Comparison of ENCODE assay signal across 2 cellular contexts in genomic region chr1:181587870-181588438, GRCh38.
TF ChIP-seq lines count a peak whose summit lies in the region.

No MANE protein-coding gene starts in this region.

TF ChIP-seq in HCT116, 20 proteins besides CTCF, POLR2A, EP300 and RAD21 (continued from another document):
- TF ChIP-seq, protein P1, sequence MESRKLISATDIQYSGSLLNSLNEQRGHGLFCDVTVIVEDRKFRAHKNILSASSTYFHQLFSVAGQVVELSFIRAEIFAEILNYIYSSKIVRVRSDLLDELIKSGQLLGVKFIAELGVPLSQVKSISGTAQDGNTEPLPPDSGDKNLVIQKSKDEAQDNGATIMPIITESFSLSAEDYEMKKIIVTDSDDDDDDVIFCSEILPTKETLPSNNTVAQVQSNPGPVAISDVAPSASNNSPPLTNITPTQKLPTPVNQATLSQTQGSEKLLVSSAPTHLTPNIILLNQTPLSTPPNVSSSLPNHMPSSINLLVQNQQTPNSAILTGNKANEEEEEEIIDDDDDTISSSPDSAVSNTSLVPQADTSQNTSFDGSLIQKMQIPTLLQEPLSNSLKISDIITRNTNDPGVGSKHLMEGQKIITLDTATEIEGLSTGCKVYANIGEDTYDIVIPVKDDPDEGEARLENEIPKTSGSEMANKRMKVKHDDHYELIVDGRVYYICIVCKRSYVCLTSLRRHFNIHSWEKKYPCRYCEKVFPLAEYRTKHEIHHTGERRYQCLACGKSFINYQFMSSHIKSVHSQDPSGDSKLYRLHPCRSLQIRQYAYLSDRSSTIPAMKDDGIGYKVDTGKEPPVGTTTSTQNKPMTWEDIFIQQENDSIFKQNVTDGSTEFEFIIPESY (IDR thresholded peaks at IDR 0.05; ENCODE audit: extremely low read depth, insufficient replicate concordance, low read length) = no peak
- TF ChIP-seq EZH2 (IDR thresholded peaks at IDR 0.05) (no peak), ZFX (IDR thresholded peaks at IDR 0.05) (no peak), TCF7L2 (IDR thresholded peaks at IDR 0.05; ENCODE audit: borderline replicate concordance, extremely low read depth, insufficient read depth, insufficient read length) (no peak), JUND (IDR thresholded peaks at IDR 0.05) (no peak), YY1 (IDR thresholded peaks at IDR 0.05; ENCODE audit: extremely low read depth, insufficient replicate concordance, low read depth, low read length) (no peak), SP1 (IDR thresholded peaks at IDR 0.05; ENCODE audit: low read depth) (no peak), SIN3A (IDR thresholded peaks at IDR 0.05; ENCODE audit: low read depth) (no peak), ZNF274 (IDR thresholded peaks at IDR 0.05; ENCODE audit: low read depth, low read length) (no peak), EZH2phosphoT487 (IDR thresholded peaks at IDR 0.05; ENCODE audit: borderline replicate concordance) (no peak), ELF1 (IDR thresholded peaks at IDR 0.05; ENCODE audit: borderline replicate concordance, low read depth) (no peak), CEBPB (IDR thresholded peaks at IDR 0.05; ENCODE audit: low read depth) (no peak), FOSL1 (IDR thresholded peaks at IDR 0.05; ENCODE audit: low read depth) (no peak), EGR1 (IDR thresholded peaks at IDR 0.05; ENCODE audit: low read depth) (no peak), POLR2AphosphoS5 (IDR thresholded peaks at IDR 0.05; ENCODE audit: low read depth, low read length) (no peak)
- TF ChIP-seq, protein P2, sequence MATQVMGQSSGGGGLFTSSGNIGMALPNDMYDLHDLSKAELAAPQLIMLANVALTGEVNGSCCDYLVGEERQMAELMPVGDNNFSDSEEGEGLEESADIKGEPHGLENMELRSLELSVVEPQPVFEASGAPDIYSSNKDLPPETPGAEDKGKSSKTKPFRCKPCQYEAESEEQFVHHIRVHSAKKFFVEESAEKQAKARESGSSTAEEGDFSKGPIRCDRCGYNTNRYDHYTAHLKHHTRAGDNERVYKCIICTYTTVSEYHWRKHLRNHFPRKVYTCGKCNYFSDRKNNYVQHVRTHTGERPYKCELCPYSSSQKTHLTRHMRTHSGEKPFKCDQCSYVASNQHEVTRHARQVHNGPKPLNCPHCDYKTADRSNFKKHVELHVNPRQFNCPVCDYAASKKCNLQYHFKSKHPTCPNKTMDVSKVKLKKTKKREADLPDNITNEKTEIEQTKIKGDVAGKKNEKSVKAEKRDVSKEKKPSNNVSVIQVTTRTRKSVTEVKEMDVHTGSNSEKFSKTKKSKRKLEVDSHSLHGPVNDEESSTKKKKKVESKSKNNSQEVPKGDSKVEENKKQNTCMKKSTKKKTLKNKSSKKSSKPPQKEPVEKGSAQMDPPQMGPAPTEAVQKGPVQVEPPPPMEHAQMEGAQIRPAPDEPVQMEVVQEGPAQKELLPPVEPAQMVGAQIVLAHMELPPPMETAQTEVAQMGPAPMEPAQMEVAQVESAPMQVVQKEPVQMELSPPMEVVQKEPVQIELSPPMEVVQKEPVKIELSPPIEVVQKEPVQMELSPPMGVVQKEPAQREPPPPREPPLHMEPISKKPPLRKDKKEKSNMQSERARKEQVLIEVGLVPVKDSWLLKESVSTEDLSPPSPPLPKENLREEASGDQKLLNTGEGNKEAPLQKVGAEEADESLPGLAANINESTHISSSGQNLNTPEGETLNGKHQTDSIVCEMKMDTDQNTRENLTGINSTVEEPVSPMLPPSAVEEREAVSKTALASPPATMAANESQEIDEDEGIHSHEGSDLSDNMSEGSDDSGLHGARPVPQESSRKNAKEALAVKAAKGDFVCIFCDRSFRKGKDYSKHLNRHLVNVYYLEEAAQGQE (IDR thresholded peaks at IDR 0.05; ENCODE audit: low read depth) = no peak
- TF ChIP-seq, protein P3, sequence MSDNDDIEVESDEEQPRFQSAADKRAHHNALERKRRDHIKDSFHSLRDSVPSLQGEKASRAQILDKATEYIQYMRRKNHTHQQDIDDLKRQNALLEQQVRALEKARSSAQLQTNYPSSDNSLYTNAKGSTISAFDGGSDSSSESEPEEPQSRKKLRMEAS (IDR thresholded peaks at IDR 0.05) = no peak

TF ChIP-seq in WTC11, 78 proteins besides CTCF, POLR2A, EP300 and RAD21 (continued from another document):
- TF ChIP-seq AR (CRISPR knock-in tag; IDR thresholded peaks at IDR 0.05) (no peak), CBFB (CRISPR knock-in tag; IDR thresholded peaks at IDR 0.05; ENCODE audit: low read depth) (no peak), ZNF671 (CRISPR knock-in tag; IDR thresholded peaks at IDR 0.05) (no peak), ZNF396 (CRISPR knock-in tag; IDR thresholded peaks at IDR 0.05; ENCODE audit: borderline replicate concordance) (no peak), NFATC4 (CRISPR knock-in tag; IDR thresholded peaks at IDR 0.05) (no peak), CREM (CRISPR knock-in tag; IDR thresholded peaks at IDR 0.05) (no peak), EMX1 (CRISPR knock-in tag; IDR thresholded peaks at IDR 0.05) (no peak), TP53 (CRISPR knock-in tag; IDR thresholded peaks at IDR 0.05) (no peak), FOXJ3 (CRISPR knock-in tag; IDR thresholded peaks at IDR 0.05; ENCODE audit: borderline replicate concordance) (no peak), GTF2I (CRISPR knock-in tag; conservative IDR thresholded peaks at IDR 0.05) (no peak), NR3C1 (CRISPR knock-in tag; conservative IDR thresholded peaks at IDR 0.05; ENCODE audit: low read depth) (no peak)
- TF ChIP-seq, protein P4, sequence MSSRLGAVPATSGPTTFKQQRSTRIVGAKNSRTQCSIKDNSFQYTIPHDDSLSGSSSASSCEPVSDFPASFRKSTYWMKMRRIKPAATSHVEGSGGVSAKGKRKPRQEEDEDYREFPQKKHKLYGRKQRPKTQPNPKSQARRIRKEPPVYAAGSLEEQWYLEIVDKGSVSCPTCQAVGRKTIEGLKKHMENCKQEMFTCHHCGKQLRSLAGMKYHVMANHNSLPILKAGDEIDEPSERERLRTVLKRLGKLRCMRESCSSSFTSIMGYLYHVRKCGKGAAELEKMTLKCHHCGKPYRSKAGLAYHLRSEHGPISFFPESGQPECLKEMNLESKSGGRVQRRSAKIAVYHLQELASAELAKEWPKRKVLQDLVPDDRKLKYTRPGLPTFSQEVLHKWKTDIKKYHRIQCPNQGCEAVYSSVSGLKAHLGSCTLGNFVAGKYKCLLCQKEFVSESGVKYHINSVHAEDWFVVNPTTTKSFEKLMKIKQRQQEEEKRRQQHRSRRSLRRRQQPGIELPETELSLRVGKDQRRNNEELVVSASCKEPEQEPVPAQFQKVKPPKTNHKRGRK (CRISPR knock-in tag; IDR thresholded peaks at IDR 0.05; ENCODE audit: borderline replicate concordance) = no peak
- TF ChIP-seq, protein P5, sequence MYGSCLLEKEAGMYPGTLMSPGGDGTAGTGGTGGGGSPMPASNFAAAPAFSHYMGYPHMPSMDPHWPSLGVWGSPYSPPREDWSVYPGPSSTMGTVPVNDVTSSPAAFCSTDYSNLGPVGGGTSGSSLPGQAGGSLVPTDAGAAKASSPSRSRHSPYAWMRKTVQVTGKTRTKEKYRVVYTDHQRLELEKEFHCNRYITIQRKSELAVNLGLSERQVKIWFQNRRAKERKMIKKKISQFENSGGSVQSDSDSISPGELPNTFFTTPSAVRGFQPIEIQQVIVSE (CRISPR knock-in tag; IDR thresholded peaks at IDR 0.05; ENCODE audit: borderline replicate concordance) = no peak
- TF ChIP-seq, protein P6, sequence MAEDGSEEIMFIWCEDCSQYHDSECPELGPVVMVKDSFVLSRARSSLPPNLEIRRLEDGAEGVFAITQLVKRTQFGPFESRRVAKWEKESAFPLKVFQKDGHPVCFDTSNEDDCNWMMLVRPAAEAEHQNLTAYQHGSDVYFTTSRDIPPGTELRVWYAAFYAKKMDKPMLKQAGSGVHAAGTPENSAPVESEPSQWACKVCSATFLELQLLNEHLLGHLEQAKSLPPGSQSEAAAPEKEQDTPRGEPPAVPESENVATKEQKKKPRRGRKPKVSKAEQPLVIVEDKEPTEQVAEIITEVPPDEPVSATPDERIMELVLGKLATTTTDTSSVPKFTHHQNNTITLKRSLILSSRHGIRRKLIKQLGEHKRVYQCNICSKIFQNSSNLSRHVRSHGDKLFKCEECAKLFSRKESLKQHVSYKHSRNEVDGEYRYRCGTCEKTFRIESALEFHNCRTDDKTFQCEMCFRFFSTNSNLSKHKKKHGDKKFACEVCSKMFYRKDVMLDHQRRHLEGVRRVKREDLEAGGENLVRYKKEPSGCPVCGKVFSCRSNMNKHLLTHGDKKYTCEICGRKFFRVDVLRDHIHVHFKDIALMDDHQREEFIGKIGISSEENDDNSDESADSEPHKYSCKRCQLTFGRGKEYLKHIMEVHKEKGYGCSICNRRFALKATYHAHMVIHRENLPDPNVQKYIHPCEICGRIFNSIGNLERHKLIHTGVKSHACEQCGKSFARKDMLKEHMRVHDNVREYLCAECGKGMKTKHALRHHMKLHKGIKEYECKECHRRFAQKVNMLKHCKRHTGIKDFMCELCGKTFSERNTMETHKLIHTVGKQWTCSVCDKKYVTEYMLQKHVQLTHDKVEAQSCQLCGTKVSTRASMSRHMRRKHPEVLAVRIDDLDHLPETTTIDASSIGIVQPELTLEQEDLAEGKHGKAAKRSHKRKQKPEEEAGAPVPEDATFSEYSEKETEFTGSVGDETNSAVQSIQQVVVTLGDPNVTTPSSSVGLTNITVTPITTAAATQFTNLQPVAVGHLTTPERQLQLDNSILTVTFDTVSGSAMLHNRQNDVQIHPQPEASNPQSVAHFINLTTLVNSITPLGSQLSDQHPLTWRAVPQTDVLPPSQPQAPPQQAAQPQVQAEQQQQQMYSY (CRISPR knock-in tag; IDR thresholded peaks at IDR 0.05) = no peak
- TF ChIP-seq, protein P7, sequence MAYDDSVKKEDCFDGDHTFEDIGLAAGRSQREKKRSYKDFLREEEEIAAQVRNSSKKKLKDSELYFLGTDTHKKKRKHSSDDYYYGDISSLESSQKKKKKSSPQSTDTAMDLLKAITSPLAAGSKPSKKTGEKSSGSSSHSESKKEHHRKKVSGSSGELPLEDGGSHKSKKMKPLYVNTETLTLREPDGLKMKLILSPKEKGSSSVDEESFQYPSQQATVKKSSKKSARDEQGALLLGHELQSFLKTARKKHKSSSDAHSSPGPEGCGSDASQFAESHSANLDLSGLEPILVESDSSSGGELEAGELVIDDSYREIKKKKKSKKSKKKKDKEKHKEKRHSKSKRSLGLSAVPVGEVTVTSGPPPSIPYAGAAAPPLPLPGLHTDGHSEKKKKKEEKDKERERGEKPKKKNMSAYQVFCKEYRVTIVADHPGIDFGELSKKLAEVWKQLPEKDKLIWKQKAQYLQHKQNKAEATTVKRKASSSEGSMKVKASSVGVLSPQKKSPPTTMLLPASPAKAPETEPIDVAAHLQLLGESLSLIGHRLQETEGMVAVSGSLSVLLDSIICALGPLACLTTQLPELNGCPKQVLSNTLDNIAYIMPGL (CRISPR knock-in tag; IDR thresholded peaks at IDR 0.05) = no peak
